Comparison of ENCODE assay signal across 8 cellular contexts in the genomic region with DNA sequence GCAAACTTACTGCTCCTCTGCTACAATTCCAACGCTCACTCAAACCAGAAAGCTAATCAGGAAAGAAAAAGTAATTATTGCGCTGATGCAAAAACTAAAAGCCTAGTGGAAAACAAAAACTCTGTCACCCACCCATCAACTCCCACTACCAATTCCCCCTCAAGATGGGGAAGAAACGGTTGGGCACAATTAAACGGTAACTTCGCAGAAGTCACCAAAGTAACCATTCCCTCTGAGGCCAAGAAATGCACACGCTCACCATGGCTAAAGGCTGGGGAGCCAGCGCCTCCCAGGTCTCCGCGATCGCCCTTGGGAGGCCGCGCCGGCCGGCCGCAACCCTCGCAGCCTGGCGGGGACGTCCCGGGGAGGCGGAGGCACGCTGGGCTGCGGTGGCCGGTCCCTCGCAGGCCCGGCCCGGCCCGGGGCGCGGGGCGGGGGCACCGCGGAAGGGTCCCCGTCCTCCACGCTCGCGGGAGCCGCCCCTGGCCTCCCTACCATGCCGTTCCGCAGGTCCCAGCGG. TPM values are rescaled to one million over a fixed set of nuclear protein-coding genes. Genes with fewer than 3 reads are reported as not detected.
DNase-seq lines count a peak whose midpoint lies in the region; ATAC-seq and TF ChIP-seq lines count a peak whose summit lies in the region.

No MANE protein-coding gene starts in this region.

- no peaks in the 10 kb centered on the region for H3K27me3 ChIP-seq in iPS-20b (ENCODE audit: insufficient read depth, low read length)
- no peaks in the 10 kb centered on the region for H3K27me3 ChIP-seq in skeletal muscle tissue (ENCODE audit: control insufficient read depth in 3 of 3, insufficient read depth in 3 of 3, low read length in 3 of 3)

- no peak for TF ChIP-seq CTCF in LNCaP clone FGC (IDR thresholded peaks at IDR 0.05; ENCODE audit: control insufficient read depth, extremely low read depth, insufficient read depth)

- DNase-seq in DMS53 (lab: John Stamatoyannopoulos, UW) = peak; percentile 71
- no peak for DNase-seq in DMS53 treated with DMSO at 0.1 percent for 48 hours (lab: John Stamatoyannopoulos, UW; ENCODE audit: unreplicated experiment)
- no peak for DNase-seq in LNCaP clone FGC (ENCODE audit: low read depth)
- peak; percentile 76 for DNase-seq in astrocyte of the hippocampus (ENCODE audit: low read depth, low spot score)
- DNase-seq in occipital lobe (lab: John Stamatoyannopoulos, UW) = no peak

- peaks cover 7% of the 10 kb centered on the region; the same call in 1 of the 2 replicates for H3K4me1 ChIP-seq in iPS-20b (ENCODE audit: insufficient read depth, low read length)
- peaks cover 11 to 25% (median 17%) of the 10 kb centered on the region in 3 donors for H3K4me1 ChIP-seq in skeletal muscle tissue (ENCODE audit: control insufficient read depth in 3 of 3, insufficient read depth in 3 of 3, low read length in 3 of 3)

- ATAC-seq in GM21825 (IDR thresholded peaks at IDR 0.05; ENCODE audit: unreplicated experiment) = peak; percentile 35

- H3K9me3 ChIP-seq in iPS-20b (ENCODE audit: insufficient read depth, low read depth, low read length) = no peaks in the 10 kb centered on the region
- H3K9me3 ChIP-seq in skeletal muscle tissue (ENCODE audit: control insufficient read depth in 3 of 3, low read length in 3 of 3) = no peaks in the 10 kb centered on the region

- peak overlapping the region; percentile 92 for H3K27ac ChIP-seq in iPS-20b (ENCODE audit: low read length)
- peak overlapping the region; percentile 83 for H3K27ac ChIP-seq in skeletal muscle tissue (ENCODE audit: low read depth, low read length)

- H3K9ac ChIP-seq in iPS-20b (ENCODE audit: low read depth, low read length) = peak overlapping the region; percentile 100
- peak overlapping the region; percentile 95 to 99 (median 95) for H3K9ac ChIP-seq in skeletal muscle tissue (ENCODE audit: low read depth in 1 of 3, low read length in 3 of 3)

- H3K4me3 ChIP-seq in LNCaP clone FGC (ENCODE audit: low read depth, low read length) (peak overlapping the region; percentile 98), iPS-20b (ENCODE audit: low read length) (peak overlapping the region; percentile 100), skeletal muscle tissue (ENCODE audit: low read length in 3 of 3) (peak overlapping the region; percentile 86 to 96 (median 90))

- H3K36me3 ChIP-seq in iPS-20b (ENCODE audit: insufficient read depth, low read depth, low read length) (peaks cover 26% of the 10 kb centered on the region), skeletal muscle tissue (ENCODE audit: control insufficient read depth in 3 of 3, insufficient read depth in 3 of 3, low read length in 3 of 3) (peaks cover 4 to 9% (median 7%) of the 10 kb centered on the region in 3 donors)

RNA-seq across cellular contexts. Expression of gene SLTM, which starts 0.6 kb away (rescaled TPM):
- total RNA-seq in skeletal muscle tissue (63.7 TPM), occipital lobe (96.1 TPM)

RNA-seq across cellular contexts. Expression of gene RNF111, which starts 54.6 kb away (rescaled TPM):
- total RNA-seq in skeletal muscle tissue = 17.7 TPM
- total RNA-seq in occipital lobe = 37.1 TPM

Comparison
In these comparisons a context has a peak if more than half of its experiments do, and no peak if none do; other contexts are left out.
1. DNase-seq: peak in DMS53 (single experiment) and astrocyte of the hippocampus (single experiment); none in DMS53 treated with DMSO at 0.1 percent for 48 hours (single experiment), LNCaP clone FGC (single experiment) and occipital lobe (single experiment).
2. Peak in every context shown above with its lines, with median percentiles within 50 percentile points of each other: H3K4me3 ChIP-seq.